Comparison of ENCODE assay signal across 8 cellular contexts in genomic region chr22:44550666-44551491, GRCh38. TPM values are rescaled to one million over a fixed set of nuclear protein-coding genes. Genes with fewer than 3 reads are reported as not detected.
DNase-seq lines count a peak whose midpoint lies in the region; ATAC-seq, FAIRE-seq and TF ChIP-seq lines count a peak whose summit lies in the region.

No MANE protein-coding gene starts in this region.

- H3K27me3 ChIP-seq in esophagus squamous epithelium (peaks cover 0 to 10% (median 0%) of the 10 kb centered on the region in 4 donors), rectal smooth muscle tissue (ENCODE audit: control insufficient read depth, insufficient read depth, low read length) (no peaks in the 10 kb centered on the region)

- H3K27ac ChIP-seq in esophagus squamous epithelium (peak overlapping the region in 3 of 4 donors; percentile 25 to 82 (median 64)), rectal smooth muscle tissue (ENCODE audit: low read depth, low read length) (peak overlapping the region; percentile 59)

- no peak for TF ChIP-seq CTCF in esophagus squamous epithelium (IDR thresholded peaks at IDR 0.05)

- 50 to 60% methylated on average over 12 to 21 of the region's 22 CpGs for WGBS in esophagus squamous epithelium, 2 donors

- peak; percentile 90 for FAIRE-seq in RCC 7860 (lab: Jason Lieb, UNC)

- no peak overlapping the region for H3K9ac ChIP-seq in rectal smooth muscle tissue (ENCODE audit: low read length)

- no peak for TF ChIP-seq POLR2A in esophagus squamous epithelium (IDR thresholded peaks at IDR 0.05)

- DNase-seq in GOT3 (lab: John Stamatoyannopoulos, UW) (peak; percentile 41), RCC 7860 (ENCODE audit: low spot score) (peak; percentile 89), esophagus squamous epithelium (lab: John Stamatoyannopoulos, UW) (no peak), NCI-H510A treated with DMSO at 0.1 percent for 48 hours (lab: John Stamatoyannopoulos, UW) (no peak)

- H3K36me3 ChIP-seq in esophagus squamous epithelium = no peaks in the 10 kb centered on the region
- no peaks in the 10 kb centered on the region for H3K36me3 ChIP-seq in rectal smooth muscle tissue (ENCODE audit: control insufficient read depth, insufficient read depth, low read length)

- intact Hi-C loops in esophagus squamous epithelium (cut with DNase I) = no loop called here

- H3K9me3 ChIP-seq in esophagus squamous epithelium = no peaks in the 10 kb centered on the region

- peaks cover 0 to 11% (median 0%) of the 10 kb centered on the region in 3 donors for H3K4me1 ChIP-seq in esophagus squamous epithelium
- H3K4me1 ChIP-seq in rectal smooth muscle tissue (ENCODE audit: control insufficient read depth, insufficient read depth, low read length) = no peaks in the 10 kb centered on the region

- peak overlapping the region in 2 of 4 donors; percentile 36 to 58 for H3K4me3 ChIP-seq in esophagus squamous epithelium
- peak overlapping the region; percentile 40 for H3K4me3 ChIP-seq in rectal smooth muscle tissue (ENCODE audit: low read length)

- no peak for ATAC-seq in GM21576 (IDR thresholded peaks at IDR 0.05; ENCODE audit: unreplicated experiment)
- no peak for ATAC-seq in HG02763 (IDR thresholded peaks at IDR 0.05; ENCODE audit: unreplicated experiment)
- ATAC-seq in HG03045 (IDR thresholded peaks at IDR 0.05; ENCODE audit: unreplicated experiment) = no peak

RNA-seq across cellular contexts. Expression of gene RTL6, which starts 52.8 kb away (rescaled TPM):
- 10 to 100 TPM in 1 of 4 donors, 1 to 10 TPM in 3; 6.7 to 16.6 (median 8.4) TPM for total RNA-seq in esophagus squamous epithelium

Comparison
In these comparisons a context has a peak if more than half of its experiments do, and no peak if none do; other contexts are left out.
1. DNase-seq: peak in GOT3 (single experiment) and RCC 7860 (single experiment); none in esophagus squamous epithelium (single experiment) and NCI-H510A treated with DMSO at 0.1 percent for 48 hours (single experiment).